In the genomic region with DNA sequence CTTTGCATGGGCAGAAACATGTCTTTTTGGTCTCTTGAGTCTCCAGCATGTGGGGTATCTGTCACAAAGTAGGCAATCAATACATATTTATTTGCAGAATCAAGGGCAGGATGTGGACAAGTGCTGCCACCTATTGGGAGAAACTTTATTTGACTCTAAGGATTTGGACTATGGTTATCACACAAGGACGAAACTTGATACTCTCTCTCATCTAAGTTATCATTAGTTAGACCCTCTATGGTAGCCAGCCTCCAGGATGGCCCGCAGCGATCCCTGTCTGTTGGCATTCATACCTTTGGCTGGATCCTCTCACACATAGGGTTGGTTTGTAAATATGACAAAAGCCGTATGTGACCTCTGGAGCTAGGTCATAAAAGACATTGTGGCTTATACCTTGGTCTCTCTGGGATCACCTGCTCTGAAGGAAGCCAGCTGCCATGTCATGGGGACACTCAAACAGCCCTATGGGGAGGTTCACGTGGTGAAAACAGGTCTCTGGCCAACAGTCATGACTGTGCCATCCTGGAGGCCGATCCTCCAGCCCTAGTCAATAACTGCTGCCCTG, we compare ENCODE assay signal across 8 cellular contexts. TPM values are rescaled to one million over a fixed set of nuclear protein-coding genes. Genes with fewer than 3 reads are reported as not detected.
DNase-seq lines count a peak whose midpoint lies in the region; ATAC-seq and TF ChIP-seq lines count a peak whose summit lies in the region.

No MANE protein-coding gene starts in this region.

- peaks cover 10% of the 10 kb centered on the region for H3K4me1 Mint-ChIP-seq in activated naive CD8-positive, alpha-beta T cell treated with anti-CD3 and anti-CD28 coated beads, Interleukin-2, amount 10 ng/mL, durations not matched to agents 7 days and 5 days

- intact Hi-C loops in left ventricle myocardium superior (cut with micrococcal nuclease): no loop called here
- intact Hi-C loops in prostate gland (cut with DNase I): loop anchor here (5.0 to 10.0 kb wide), 3 partner anchors 61 to 499 kb away; a partner anchor contains a TSS

- H3K9me3 Mint-ChIP-seq in activated naive CD8-positive, alpha-beta T cell treated with anti-CD3 and anti-CD28 coated beads, Interleukin-2, amount 10 ng/mL, durations not matched to agents 7 days and 5 days: no peaks in the 10 kb centered on the region

- peaks cover 2% of the 10 kb centered on the region for H3K27me3 Mint-ChIP-seq in activated naive CD8-positive, alpha-beta T cell treated with anti-CD3 and anti-CD28 coated beads, Interleukin-2, amount 10 ng/mL, durations not matched to agents 7 days and 5 days

- H3F3A ChIP-seq in DOHH2 (ENCODE audit: control insufficient read depth, insufficient read depth): no peaks in the 10 kb centered on the region

- H3K27ac Mint-ChIP-seq in activated naive CD8-positive, alpha-beta T cell treated with anti-CD3 and anti-CD28 coated beads, Interleukin-2, amount 10 ng/mL, durations not matched to agents 7 days and 5 days: peak overlapping the region; percentile 93

- WGBS in prostate gland: 59% methylated on average over 6 of the region's 6 CpGs

- H3K36me3 ChIP-seq in DOHH2 (ENCODE audit: control insufficient read depth, low read length) (peaks cover 10% of the 10 kb centered on the region), prostate gland (no peaks in the 10 kb centered on the region)

- DNase-seq in KBM-7 (peak; percentile 91), RKO (ENCODE audit: low spot score) (peak; percentile 78), left ventricle myocardium superior (no peak), prostate gland (ENCODE audit: low spot score) (no peak)
- DNase-seq in activated naive CD8-positive, alpha-beta T cell treated with anti-CD3 and anti-CD28 coated beads, Interleukin-2, amount 10 ng/mL, durations not matched to agents 7 days and 5 days: peak; percentile 44

- H3K4me3 ChIP-seq in DOHH2 (ENCODE audit: low read length): peak overlapping the region; percentile 93
- H3K4me3 ChIP-seq in prostate gland: no peak overlapping the region

- TF ChIP-seq CTCF in DOHH2 (IDR thresholded peaks at IDR 0.05; ENCODE audit: low read depth, low read length, poor library complexity, severe bottlenecking) (peak; percentile 73), prostate gland (IDR thresholded peaks at IDR 0.05) (peak in 3 of 4 experiments; percentile 36 to 51 (median 42))

- H3K27ac ChIP-seq in DOHH2 (ENCODE audit: low read depth, low read length) (peak overlapping the region; percentile 62), prostate gland (peak overlapping the region; percentile 99)

- H3K9me3 ChIP-seq in DOHH2 (ENCODE audit: control insufficient read depth, insufficient read depth, low read length) (no peaks in the 10 kb centered on the region), prostate gland (no peaks in the 10 kb centered on the region)

- H3K27me3 ChIP-seq in DOHH2 (ENCODE audit: control insufficient read depth, low read length) (peaks cover 2% of the 10 kb centered on the region; the same call in 1 of the 2 replicates), prostate gland (replicated peaks; ENCODE audit: insufficient read depth) (no peaks in the 10 kb centered on the region)

- no peaks in the 10 kb centered on the region for H3K9me2 ChIP-seq in DOHH2 (replicated peaks; ENCODE audit: control insufficient read depth, low read length)

- H3K36me3 Mint-ChIP-seq in activated naive CD8-positive, alpha-beta T cell treated with anti-CD3 and anti-CD28 coated beads, Interleukin-2, amount 10 ng/mL, durations not matched to agents 7 days and 5 days: peaks cover 3% of the 10 kb centered on the region

- no peak for ATAC-seq in activated naive CD8-positive, alpha-beta T cell treated with anti-CD3 and anti-CD28 coated beads, Interleukin-2, amount 10 ng/mL, durations not matched to agents 7 days and 5 days (ENCODE audit: low read depth)
- peak; percentile 3 for ATAC-seq in left ventricle myocardium superior
- ATAC-seq in GM21737 (IDR thresholded peaks at IDR 0.05; ENCODE audit: unreplicated experiment): no peak
- ATAC-seq in GM19023 (IDR thresholded peaks at IDR 0.05; ENCODE audit: unreplicated experiment): no peak

- peaks cover 29% of the 10 kb centered on the region for H3K4me1 ChIP-seq in DOHH2 (ENCODE audit: control insufficient read depth, low read length)
- H3K4me1 ChIP-seq in prostate gland (replicated peaks): peaks cover 7% of the 10 kb centered on the region

- peak overlapping the region; percentile 79 for H3K4me2 ChIP-seq in DOHH2 (ENCODE audit: low read length)

- H3K79me2 ChIP-seq in DOHH2 (ENCODE audit: control insufficient read depth, low read length): peaks cover 47% of the 10 kb centered on the region

- POLR2A ChIA-PET in activated naive CD8-positive, alpha-beta T cell treated with anti-CD3 and anti-CD28 coated beads, Interleukin-2, amount 10 ng/mL, durations not matched to agents 7 days and 5 days (lab: Charles Lee): interaction anchor here (0.6 to 3.8 kb wide), 4 partner anchors 62 to 1381 kb away, joined by 3 to 30 read pairs (median 4); a partner anchor contains a TSS

- in situ Hi-C loops in KBM-7 (cut with MboI; ENCODE audit: low pct_unique_long_range_greater_than_20kb, low sequenced_read_pairs): no loop called here

- peak overlapping the region; percentile 88 for H3K4me3 Mint-ChIP-seq in activated naive CD8-positive, alpha-beta T cell treated with anti-CD3 and anti-CD28 coated beads, Interleukin-2, amount 10 ng/mL, durations not matched to agents 7 days and 5 days

- H4K20me1 ChIP-seq in DOHH2 (ENCODE audit: control insufficient read depth, insufficient read depth, low read depth, low read length): peaks cover 20% of the 10 kb centered on the region

- no peak for TF ChIP-seq POLR2A in prostate gland (IDR thresholded peaks at IDR 0.05)

RNA-seq across cellular contexts. Expression of a gene that starts 1.1 kb away (rescaled TPM):
- total RNA-seq in activated naive CD8-positive, alpha-beta T cell treated with anti-CD3 and anti-CD28 coated beads, Interleukin-2, amount 10 ng/mL, durations not matched to agents 7 days and 5 days: 100 to 1,000 TPM in 1 of 2 experiments, 10 to 100 TPM in 1; 93.5 to 101 TPM
- total RNA-seq in left ventricle myocardium superior (32.2 TPM), prostate gland (100 to 1,000 TPM in 1 of 2 donors, 10 to 100 TPM in 1; 82.8 to 128 TPM)

RNA-seq across cellular contexts. Expression of a gene that starts 9.2 kb away (rescaled TPM):
- total RNA-seq in activated naive CD8-positive, alpha-beta T cell treated with anti-CD3 and anti-CD28 coated beads, Interleukin-2, amount 10 ng/mL, durations not matched to agents 7 days and 5 days: not detected
- total RNA-seq in left ventricle myocardium superior (not detected), prostate gland (not detected)

Comparison
In these comparisons a context has a peak if more than half of its experiments do, and no peak if none do; other contexts are left out.
1. DNase-seq: peak in KBM-7 (single experiment), RKO (single experiment) and activated naive CD8-positive, alpha-beta T cell treated with anti-CD3 and anti-CD28 coated beads, Interleukin-2, amount 10 ng/mL, durations not matched to agents 7 days and 5 days (single experiment); none in left ventricle myocardium superior (single experiment) and prostate gland (single experiment).